ENCODE assay signal across 1 cellular context in genomic region chr7:105638942-105639495, GRCh38.
A peak's percentile ranks its signal among the peaks of the same experiment; 100 is the strongest.
TF ChIP-seq lines count a peak whose summit lies in the region.

No MANE protein-coding gene starts in this region.

TF ChIP-seq in WTC11, 78 proteins besides CTCF, POLR2A, EP300 and RAD21 (continued from another document):
- TF ChIP-seq USF1 (CRISPR knock-in tag; IDR thresholded peaks at IDR 0.05) (no peak; the same call in 1 of the 2 replicates), HMGXB4 (CRISPR knock-in tag; IDR thresholded peaks at IDR 0.05) (peak; percentile 33; the same call in 1 of the 2 replicates), ZNF138 (CRISPR knock-in tag; conservative IDR thresholded peaks at IDR 0.05) (no peak), IRF2 (CRISPR knock-in tag; IDR thresholded peaks at IDR 0.05; ENCODE audit: borderline replicate concordance, low read depth) (no peak), ATF1 (CRISPR knock-in tag; IDR thresholded peaks at IDR 0.05) (no peak), ATF2 (CRISPR knock-in tag; IDR thresholded peaks at IDR 0.05; ENCODE audit: borderline replicate concordance, low read depth) (no peak), ZNF219 (CRISPR knock-in tag; IDR thresholded peaks at IDR 0.05; ENCODE audit: borderline replicate concordance) (no peak), ERG (CRISPR knock-in tag; IDR thresholded peaks at IDR 0.05) (no peak), TP53 (CRISPR knock-in tag; IDR thresholded peaks at IDR 0.05) (no peak), HMGA2 (CRISPR knock-in tag; IDR thresholded peaks at IDR 0.05) (no peak), ATF3 (CRISPR knock-in tag; conservative IDR thresholded peaks at IDR 0.05) (no peak), FOXK1 (CRISPR knock-in tag; IDR thresholded peaks at IDR 0.05) (no peak), ZNF263 (CRISPR knock-in tag; IDR thresholded peaks at IDR 0.05; ENCODE audit: low read depth) (no peak), TEAD1 (CRISPR knock-in tag; IDR thresholded peaks at IDR 0.05) (peak; percentile 87; the same call in 1 of the 2 replicates), ZNF317 (CRISPR knock-in tag; IDR thresholded peaks at IDR 0.05; ENCODE audit: borderline replicate concordance, low read depth) (no peak), TCF7 (CRISPR knock-in tag; IDR thresholded peaks at IDR 0.05; ENCODE audit: low read depth) (no peak), ARID4B (CRISPR knock-in tag; IDR thresholded peaks at IDR 0.05; ENCODE audit: borderline replicate concordance) (peak; percentile 20; the same call in 1 of the 2 replicates), SP1 (CRISPR knock-in tag; conservative IDR thresholded peaks at IDR 0.05) (peak; percentile 55; the same call in 1 of the 2 replicates), ZNF512 (CRISPR knock-in tag; IDR thresholded peaks at IDR 0.05; ENCODE audit: borderline replicate concordance) (no peak), ETV6 (CRISPR knock-in tag; IDR thresholded peaks at IDR 0.05) (peak; percentile 74; the same call in 1 of the 2 replicates), AR (CRISPR knock-in tag; IDR thresholded peaks at IDR 0.05) (peak; percentile 30; the same call in 1 of the 2 replicates), ZNF423 (CRISPR knock-in tag; IDR thresholded peaks at IDR 0.05) (peak; percentile 51; the same call in 1 of the 2 replicates), ESRRA (CRISPR knock-in tag; IDR thresholded peaks at IDR 0.05; ENCODE audit: borderline replicate concordance) (no peak), GTF2I (CRISPR knock-in tag; conservative IDR thresholded peaks at IDR 0.05) (no peak)
- TF ChIP-seq, protein P1, sequence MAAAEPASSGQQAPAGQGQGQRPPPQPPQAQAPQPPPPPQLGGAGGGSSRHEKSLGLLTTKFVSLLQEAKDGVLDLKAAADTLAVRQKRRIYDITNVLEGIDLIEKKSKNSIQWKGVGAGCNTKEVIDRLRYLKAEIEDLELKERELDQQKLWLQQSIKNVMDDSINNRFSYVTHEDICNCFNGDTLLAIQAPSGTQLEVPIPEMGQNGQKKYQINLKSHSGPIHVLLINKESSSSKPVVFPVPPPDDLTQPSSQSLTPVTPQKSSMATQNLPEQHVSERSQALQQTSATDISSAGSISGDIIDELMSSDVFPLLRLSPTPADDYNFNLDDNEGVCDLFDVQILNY (CRISPR knock-in tag; IDR thresholded peaks at IDR 0.05): no peak
- TF ChIP-seq, protein P2, sequence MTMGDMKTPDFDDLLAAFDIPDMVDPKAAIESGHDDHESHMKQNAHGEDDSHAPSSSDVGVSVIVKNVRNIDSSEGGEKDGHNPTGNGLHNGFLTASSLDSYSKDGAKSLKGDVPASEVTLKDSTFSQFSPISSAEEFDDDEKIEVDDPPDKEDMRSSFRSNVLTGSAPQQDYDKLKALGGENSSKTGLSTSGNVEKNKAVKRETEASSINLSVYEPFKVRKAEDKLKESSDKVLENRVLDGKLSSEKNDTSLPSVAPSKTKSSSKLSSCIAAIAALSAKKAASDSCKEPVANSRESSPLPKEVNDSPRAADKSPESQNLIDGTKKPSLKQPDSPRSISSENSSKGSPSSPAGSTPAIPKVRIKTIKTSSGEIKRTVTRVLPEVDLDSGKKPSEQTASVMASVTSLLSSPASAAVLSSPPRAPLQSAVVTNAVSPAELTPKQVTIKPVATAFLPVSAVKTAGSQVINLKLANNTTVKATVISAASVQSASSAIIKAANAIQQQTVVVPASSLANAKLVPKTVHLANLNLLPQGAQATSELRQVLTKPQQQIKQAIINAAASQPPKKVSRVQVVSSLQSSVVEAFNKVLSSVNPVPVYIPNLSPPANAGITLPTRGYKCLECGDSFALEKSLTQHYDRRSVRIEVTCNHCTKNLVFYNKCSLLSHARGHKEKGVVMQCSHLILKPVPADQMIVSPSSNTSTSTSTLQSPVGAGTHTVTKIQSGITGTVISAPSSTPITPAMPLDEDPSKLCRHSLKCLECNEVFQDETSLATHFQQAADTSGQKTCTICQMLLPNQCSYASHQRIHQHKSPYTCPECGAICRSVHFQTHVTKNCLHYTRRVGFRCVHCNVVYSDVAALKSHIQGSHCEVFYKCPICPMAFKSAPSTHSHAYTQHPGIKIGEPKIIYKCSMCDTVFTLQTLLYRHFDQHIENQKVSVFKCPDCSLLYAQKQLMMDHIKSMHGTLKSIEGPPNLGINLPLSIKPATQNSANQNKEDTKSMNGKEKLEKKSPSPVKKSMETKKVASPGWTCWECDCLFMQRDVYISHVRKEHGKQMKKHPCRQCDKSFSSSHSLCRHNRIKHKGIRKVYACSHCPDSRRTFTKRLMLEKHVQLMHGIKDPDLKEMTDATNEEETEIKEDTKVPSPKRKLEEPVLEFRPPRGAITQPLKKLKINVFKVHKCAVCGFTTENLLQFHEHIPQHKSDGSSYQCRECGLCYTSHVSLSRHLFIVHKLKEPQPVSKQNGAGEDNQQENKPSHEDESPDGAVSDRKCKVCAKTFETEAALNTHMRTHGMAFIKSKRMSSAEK (CRISPR knock-in tag; IDR thresholded peaks at IDR 0.05; ENCODE audit: borderline replicate concordance): no peak
- TF ChIP-seq, protein P3, sequence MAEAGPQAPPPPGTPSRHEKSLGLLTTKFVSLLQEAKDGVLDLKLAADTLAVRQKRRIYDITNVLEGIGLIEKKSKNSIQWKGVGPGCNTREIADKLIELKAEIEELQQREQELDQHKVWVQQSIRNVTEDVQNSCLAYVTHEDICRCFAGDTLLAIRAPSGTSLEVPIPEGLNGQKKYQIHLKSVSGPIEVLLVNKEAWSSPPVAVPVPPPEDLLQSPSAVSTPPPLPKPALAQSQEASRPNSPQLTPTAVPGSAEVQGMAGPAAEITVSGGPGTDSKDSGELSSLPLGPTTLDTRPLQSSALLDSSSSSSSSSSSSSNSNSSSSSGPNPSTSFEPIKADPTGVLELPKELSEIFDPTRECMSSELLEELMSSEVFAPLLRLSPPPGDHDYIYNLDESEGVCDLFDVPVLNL (CRISPR knock-in tag; IDR thresholded peaks at IDR 0.05; ENCODE audit: borderline replicate concordance, low read depth): 0 out of 2 replicates have a peak, but pooled peaks have one; percentile 31
